In genomic region chr12:58583956-58584355, GRCh38 we compare ENCODE assay signal across 19 cellular contexts.
DNase-seq lines count a peak whose midpoint lies in the region; ATAC-seq and TF ChIP-seq lines count a peak whose summit lies in the region.
"Had no signal": no experiment of that assay in that cellular context is flagged by ENCODE, and none has a peak within 500 bp of the region (broad histone marks: within the 10 kb centered on the region; RNA-seq: fewer than 3 reads in every experiment).

No MANE protein-coding gene starts in this region.

- H4K20me1 ChIP-seq in HCT116 (ENCODE audit: insufficient read depth) (no peaks in the 10 kb centered on the region), osteoblast (ENCODE audit: insufficient read depth, low read length) (no peaks in the 10 kb centered on the region), mammary epithelial cell (ENCODE audit: insufficient read depth, low read length) (no peaks in the 10 kb centered on the region)

- TF ChIP-seq CTCF in HCT116 (IDR thresholded peaks at IDR 0.05 in 2 of 3, conservative IDR thresholded peaks at IDR 0.05 in 1 of 3; ENCODE audit: borderline replicate concordance in 1 of 3, insufficient read depth in 1 of 3, low read depth in 2 of 3, low read length in 2 of 3) (no peak), esophagus squamous epithelium (IDR thresholded peaks at IDR 0.05) (no peak), osteoblast (IDR thresholded peaks at IDR 0.05; ENCODE audit: extremely low read depth, low read depth, low read length) (no peak), mammary epithelial cell (conservative IDR thresholded peaks at IDR 0.05 in 1 of 2, IDR thresholded peaks at IDR 0.05 in 1 of 2; ENCODE audit: extremely low read depth in 1 of 2, insufficient read depth in 1 of 2, low read depth in 1 of 2, low read length in 2 of 2) (no peak)

- H3K79me2 ChIP-seq in HCT116 (ENCODE audit: insufficient read depth, low read length) = no peaks in the 10 kb centered on the region
- H3K79me2 ChIP-seq in osteoblast (ENCODE audit: insufficient read depth, low read length) = no peaks in the 10 kb centered on the region
- no peaks in the 10 kb centered on the region for H3K79me2 ChIP-seq in mammary epithelial cell (ENCODE audit: insufficient read depth, low read length)

- no peak overlapping the region for H3K27ac ChIP-seq in HCT116 (ENCODE audit: low read depth, low read length)
- H3K27ac ChIP-seq in esophagus squamous epithelium = peak overlapping the region in 3 of 4 donors; percentile 30 to 57 (median 45)
- no peak overlapping the region for H3K27ac ChIP-seq in osteoblast (ENCODE audit: low read depth, low read length)
- peak overlapping the region in 1 of 2 donors; percentile 11 for H3K27ac ChIP-seq in aorta (ENCODE audit: low read depth in 1 of 2, low read length in 2 of 2)
- H3K27ac ChIP-seq in mammary epithelial cell (ENCODE audit: insufficient read depth, low read depth, low read length) = no peak overlapping the region
- H3K27ac ChIP-seq: KMS-11 had no signal

- CTCF ChIA-PET in HCT116 (lab: Charles Lee) (no interaction called here), mammary epithelial cell (lab: Charles Lee; ENCODE audit: low non-redundant PET) (no interaction called here)

- POLR2A ChIA-PET in HCT116 (lab: Charles Lee) = no interaction called here

- RAD21 ChIA-PET in HCT116 (lab: Charles Lee; ENCODE audit: low non-redundant PET in 1 of 2, low total read pairs in 2 of 2, uncharacterized antibody in 2 of 2, unreplicated experiment in 2 of 2) = no interaction called here

- no peak overlapping the region for H3K4me3 ChIP-seq in HCT116 (replicated peaks in 1 of 2; ENCODE audit: low read depth in 1 of 2, low read length in 2 of 2)
- no peak overlapping the region for H3K4me3 ChIP-seq in esophagus squamous epithelium
- no peak overlapping the region for H3K4me3 ChIP-seq in osteoblast (ENCODE audit: insufficient read depth, low read length)
- H3K4me3 ChIP-seq in aorta (ENCODE audit: low read length in 2 of 2) = no peak overlapping the region
- no peak overlapping the region for H3K4me3 ChIP-seq in mammary epithelial cell (replicated peaks in 1 of 3; ENCODE audit: insufficient read depth in 1 of 3, low read depth in 2 of 3, low read length in 3 of 3)
- H3K4me3 ChIP-seq: GM12878, MG63 had no signal

- 0 out of 2 replicates have a peak overlapping the region, but pooled peaks have one; percentile 7 for H3K4me2 ChIP-seq in HCT116 (ENCODE audit: low read length)
- H3K4me2 ChIP-seq in osteoblast (ENCODE audit: insufficient read depth, low read length) = no peak overlapping the region
- H3K4me2 ChIP-seq in mammary epithelial cell (ENCODE audit: insufficient read depth, low read depth, low read length) = no peak overlapping the region
- H3K4me2 ChIP-seq: KMS-11 had no signal

- DNase-seq in HCT116 (ENCODE audit: low read depth, low spot score) (no peak), esophagus squamous epithelium (lab: John Stamatoyannopoulos, UW) (no peak), osteoblast (ENCODE audit: insufficient read length, low spot score, missing footprints) (no peak), aorta (no peak), mammary epithelial cell (no peak)
- DNase-seq: C1 segment of cervical spinal cord, DMS153, NCI-H1105, NCI-H187, NCI-H446 treated with DMSO at 0.1 percent for 48 hours, NCI-H748 treated with DMSO at 0.1 percent for 48 hours, Right ventricle myocardium superior had no signal

- TF ChIP-seq POLR2A in HCT116 (IDR thresholded peaks at IDR 0.05; ENCODE audit: borderline replicate concordance, extremely low read depth, insufficient read depth, insufficient read length) (no peak), esophagus squamous epithelium (IDR thresholded peaks at IDR 0.05) (no peak)

- H3K9ac ChIP-seq in HCT116 (ENCODE audit: low read length) (no peak overlapping the region), mammary epithelial cell (ENCODE audit: insufficient read depth, low read length) (no peak overlapping the region)
- H3K9ac ChIP-seq: KMS-11 had no signal

- in situ Hi-C loops in mammary epithelial cell (cut with MboI; ENCODE audit: low sequenced_read_pairs in 2 of 2) = no loop called here

- H3K9me3 ChIP-seq in HCT116 (ENCODE audit: control insufficient read depth in 1 of 2, insufficient read depth in 1 of 2, low read depth in 1 of 2, low read length in 2 of 2) (no peaks in the 10 kb centered on the region), esophagus squamous epithelium (no peaks in the 10 kb centered on the region), osteoblast (ENCODE audit: low read depth, low read length) (no peaks in the 10 kb centered on the region), aorta (ENCODE audit: control insufficient read depth, low read length) (no peaks in the 10 kb centered on the region), mammary epithelial cell (replicated peaks; ENCODE audit: insufficient read depth, low read length) (no peaks in the 10 kb centered on the region)
- H3K9me3 ChIP-seq: MG63 had no signal

- H3K27me3 ChIP-seq in HCT116 (ENCODE audit: insufficient read depth, low read length) (no peaks in the 10 kb centered on the region), esophagus squamous epithelium (no peaks in the 10 kb centered on the region), osteoblast (ENCODE audit: insufficient read depth, low read length) (no peaks in the 10 kb centered on the region), aorta (ENCODE audit: control insufficient read depth in 1 of 2, insufficient read depth in 2 of 2, low read length in 1 of 2) (no peaks in the 10 kb centered on the region), mammary epithelial cell (ENCODE audit: insufficient read depth, low read length) (no peaks in the 10 kb centered on the region)
- H3K27me3 ChIP-seq: MG63 had no signal

- BruUV-seq in HCT116 (replicated peaks; lab: Mats Ljungman, UMichigan) (no TSS peak), mammary epithelial cell (replicated peaks; lab: Mats Ljungman, UMichigan) (no TSS peak)

- H3K4me1 ChIP-seq in HCT116 (ENCODE audit: control insufficient read depth in 1 of 2, insufficient read depth in 2 of 2, low read length in 2 of 2) = peaks cover 4 to 11% of the 10 kb centered on the region in 2 experiments; a peak in 2 of 4 replicates
- H3K4me1 ChIP-seq in esophagus squamous epithelium = peaks cover 0 to 27% (median 11%) of the 10 kb centered on the region in 3 donors
- peaks cover 18% of the 10 kb centered on the region for H3K4me1 ChIP-seq in osteoblast (ENCODE audit: insufficient read depth, low read length)
- peaks cover 2 to 9% of the 10 kb centered on the region in 2 donors for H3K4me1 ChIP-seq in aorta (ENCODE audit: control insufficient read depth in 1 of 2, insufficient read depth in 2 of 2, low read length in 2 of 2)
- no peaks in the 10 kb centered on the region for H3K4me1 ChIP-seq in mammary epithelial cell (ENCODE audit: insufficient read depth, low read length)

- H3K36me3 ChIP-seq in HCT116 (ENCODE audit: control insufficient read depth in 1 of 2, insufficient read depth in 2 of 2, low read length in 2 of 2) = no peaks in the 10 kb centered on the region
- H3K36me3 ChIP-seq in esophagus squamous epithelium = no peaks in the 10 kb centered on the region
- no peaks in the 10 kb centered on the region for H3K36me3 ChIP-seq in osteoblast (ENCODE audit: insufficient read depth, low read length)
- no peaks in the 10 kb centered on the region for H3K36me3 ChIP-seq in aorta (ENCODE audit: control insufficient read depth in 1 of 2, insufficient read depth in 2 of 2, low read length in 1 of 2)
- no peaks in the 10 kb centered on the region for H3K36me3 ChIP-seq in mammary epithelial cell (ENCODE audit: insufficient read depth, low read length)
- H3K36me3 ChIP-seq: MG63 had no signal

- no peak overlapping the region for H2AFZ ChIP-seq in HCT116 (ENCODE audit: low read depth, low read length, poor library complexity, severe bottlenecking)
- H2AFZ ChIP-seq in osteoblast (ENCODE audit: low read length) = peak overlapping the region; percentile 62
- H2AFZ ChIP-seq in mammary epithelial cell (ENCODE audit: low read depth, low read length) = no peak overlapping the region

- ATAC-seq in HCT116 = no peak
- peak; percentile 26 for ATAC-seq in aorta (ENCODE audit: low FRiP score)
- ATAC-seq in HG03354 (IDR thresholded peaks at IDR 0.05; ENCODE audit: poor library complexity, severe bottlenecking, unreplicated experiment) = no peak
- ATAC-seq in HG03175 (IDR thresholded peaks at IDR 0.05; ENCODE audit: unreplicated experiment) = no peak
- ATAC-seq: GM12878, HepG2, SK-N-SH treated with all-trans-retinoic acid at 6 μM for 48 hours had no signal

- dilution Hi-C loops in mammary epithelial cell (cut with HindIII; ENCODE audit: low sequenced_read_pairs) = no loop called here

- 65 to 69% methylated on average over 1 of the region's 1 CpG for WGBS in esophagus squamous epithelium, 2 donors
- WGBS in aorta, 2 donors = 60 to 61% methylated on average over 1 of the region's 1 CpG
- 100% methylated on average over 1 of the region's 1 CpG for WGBS in mammary epithelial cell (ENCODE audit: low coverage, missing lambda C conversion rate)

- intact Hi-C loops in HCT116 (cut with micrococcal nuclease) (no loop called here), esophagus squamous epithelium (cut with DNase I) (no loop called here), aorta (cut with DNase I) (no loop called here), mammary epithelial cell (cut with micrococcal nuclease) (no loop called here)

- TF ChIP-seq RAD21 in HCT116 (IDR thresholded peaks at IDR 0.05; ENCODE audit: low read depth) = no peak

- no peaks in the 10 kb centered on the region for H3K9me2 ChIP-seq in HCT116 (ENCODE audit: insufficient read depth)

TF ChIP-seq in HCT116, 20 proteins besides CTCF, POLR2A, EP300 and RAD21:
- no peak for TF ChIP-seq ATF3 (IDR thresholded peaks at IDR 0.05)
- TF ChIP-seq CEBPB (IDR thresholded peaks at IDR 0.05; ENCODE audit: low read depth) = no peak
- no peak for TF ChIP-seq EZH2 (IDR thresholded peaks at IDR 0.05)
- TF ChIP-seq ZNF274 (IDR thresholded peaks at IDR 0.05; ENCODE audit: low read depth, low read length) = no peak
- TF ChIP-seq POLR2AphosphoS5 (IDR thresholded peaks at IDR 0.05; ENCODE audit: low read depth, low read length) = no peak
- TF ChIP-seq ELF1 (IDR thresholded peaks at IDR 0.05; ENCODE audit: borderline replicate concordance, low read depth) = no peak
- TF ChIP-seq FOSL1 (IDR thresholded peaks at IDR 0.05; ENCODE audit: low read depth) = no peak
- no peak for TF ChIP-seq EZH2phosphoT487 (IDR thresholded peaks at IDR 0.05; ENCODE audit: borderline replicate concordance)
- no peak for TF ChIP-seq SP1 (IDR thresholded peaks at IDR 0.05; ENCODE audit: low read depth)

Comparison
In these comparisons a context has a peak if more than half of its experiments do, and no peak if none do; other contexts are left out.
1. H3K27ac ChIP-seq: peak in esophagus squamous epithelium (3 of 4); none in HCT116 (single experiment), osteoblast (single experiment) and mammary epithelial cell (single experiment).